Comparison of ENCODE assay signal across 30 cellular contexts in genomic region chr14:70534904-70535303, GRCh38.
"Had no signal": no experiment of that assay in that cellular context is flagged by ENCODE, and none has a peak within 500 bp of the region (broad histone marks: within the 10 kb centered on the region; RNA-seq: fewer than 3 reads in every experiment).

TSS of gene ADAM20 (minus strand) at chr14:70535004. CDS start at chr14:70524757, 10,247 bp downstream.

- H3K9me3 ChIP-seq: adrenal gland, body of pancreas had no signal

- H3K4me1 ChIP-seq: adrenal gland, body of pancreas, breast epithelium had no signal

- H3K4me3 ChIP-seq: adrenal gland, body of pancreas, breast epithelium had no signal

- H3K27me3 ChIP-seq: adrenal gland, body of pancreas, brain microvascular endothelial cell, breast epithelium had no signal

- DNase-seq: activated B cell treated with CpG ODN at 0.5 μM for 24 hours; activated CD4-positive, alpha-beta memory T cell treated with anti-CD3 and anti-CD28 coated beads for 36 hours; activated CD4-positive, alpha-beta T cell treated with anti-CD3 and anti-CD28 coated beads for 4 hours; activated CD4-positive, alpha-beta T cell treated with anti-CD3 and anti-CD28 coated beads, Interleukin-2, amount 10 ng/mL, durations not matched to agents 24 days and 14 days; activated CD4-positive, alpha-beta T cell treated with anti-CD3 and anti-CD28 coated beads, Interleukin-2, amount 50 U/mL, for 1 hour; activated CD4-positive, alpha-beta T cell treated with anti-CD3 and anti-CD28 coated beads, Interleukin-2, amount 50 U/mL, for 4 hours; activated CD4-positive, CD25-positive, alpha-beta regulatory T cell treated with anti-CD3 and anti-CD28 coated beads, Interleukin-2, amount 50 U/mL, for 72 hours; activated CD8-positive, alpha-beta memory T cell treated with anti-CD3 and anti-CD28 coated beads, Interleukin-2, amount 50 U/mL, for 4 hours; activated CD8-positive, alpha-beta T cell treated with anti-CD3 and anti-CD28 coated beads for 36 hours; activated effector memory CD4-positive, alpha-beta T cell treated with anti-CD3 and anti-CD28 coated beads, Interleukin-2, amount 50 U/mL, for 16 hours; activated gamma-delta T cell treated with Interleukin-2 at 50 U/mL for 16 hours; activated naive CD4-positive, alpha-beta T cell; activated naive CD4-positive, alpha-beta T cell treated with anti-CD3 and anti-CD28 coated beads for 36 hours; activated naive CD4-positive, alpha-beta T cell treated with anti-CD3 and anti-CD28 coated beads, Interleukin-2, amount 50 U/mL, for 16 hours; activated naive CD8-positive, alpha-beta T cell treated with anti-CD3 and anti-CD28 coated beads for 36 hours; activated T-cell treated with anti-CD3 and anti-CD28 coated beads for 4 hours; activated T-cell treated with anti-CD3 and anti-CD28 coated beads, Interleukin-2, amount 50 U/mL, for 1 hour; activated T-cell treated with anti-CD3 and anti-CD28 coated beads, Interleukin-2, amount 50 U/mL, for 4 hours; activated T-cell treated with anti-CD3 and anti-CD28 coated beads, Interleukin-2, amount 50 U/mL, for 72 hours; adrenal gland; amniotic stem cell; aorta; body of pancreas; brain microvascular endothelial cell; central memory CD4-positive, alpha-beta T cell; T-helper 1 cell; T-helper 2 cell; T-helper 9 cell had no signal

- H3K36me3 ChIP-seq: adrenal gland, brain microvascular endothelial cell, breast epithelium had no signal

- H3K27ac ChIP-seq: adrenal gland, body of pancreas, brain microvascular endothelial cell, breast epithelium, VCaP had no signal
